ENCODE assay signal across 17 cellular contexts in genomic region chr18:7020995-7021777, GRCh38.
DNase-seq lines count a peak whose midpoint lies in the region; ATAC-seq, FAIRE-seq and TF ChIP-seq lines count a peak whose summit lies in the region.
"Had no signal": no experiment of that assay in that cellular context is flagged by ENCODE, and none has a peak within 500 bp of the region (broad histone marks: within the 10 kb centered on the region; RNA-seq: fewer than 3 reads in every experiment).

No MANE protein-coding gene starts in this region.

- H2BK15ac ChIP-seq in H1 (ENCODE audit: low read length): no peak overlapping the region

- H3K4me3 ChIP-seq in breast epithelium (no peak overlapping the region), H1 (ENCODE audit: extremely low read depth in 1 of 4, insufficient read depth in 2 of 4, low read depth in 3 of 4, low read length in 4 of 4) (no peak overlapping the region), gastroesophageal sphincter (no peak overlapping the region)
- H3K4me3 ChIP-seq: GM12878, SK-N-MC had no signal

- peak overlapping the region; percentile 10 for H3K27ac Mint-ChIP-seq in MCF 10A (ENCODE audit: low read depth, unreplicated experiment)
- no peak overlapping the region for H3K27ac Mint-ChIP-seq in stimulated activated effector memory CD8-positive, alpha-beta T cell treated with anti-CD3 and anti-CD28 coated beads, Interleukin-12 subunit alpha, Interleukin-12 subunit beta, amount 100 ng/mL, for 72 hours

- H4K8ac ChIP-seq in H1 (ENCODE audit: extremely low read depth, insufficient read depth, low read length): no peak overlapping the region

- peak in 1 of 2 experiments; percentile 23; a peak in 1 of 4 replicates for TF ChIP-seq RAD21 in H1 (IDR thresholded peaks at IDR 0.05 in 1 of 2, conservative IDR thresholded peaks at IDR 0.05 in 1 of 2; ENCODE audit: low read depth in 2 of 2, low read length in 2 of 2)

- BruUV-seq in MCF 10A (replicated peaks; lab: Mats Ljungman, UMichigan): no TSS peak

- no peak for DNase-seq in MCF 10A (ENCODE audit: unreplicated experiment)
- DNase-seq in breast epithelium (ENCODE audit: low spot score in 2 of 2): no peak
- DNase-seq in H1 (ENCODE audit: low read depth in 1 of 2, low spot score in 2 of 2): no peak
- DNase-seq in iPS-NIHi7 (ENCODE audit: extremely low spot score): peak; percentile 51
- no peak for DNase-seq in NCI-H226
- no peak for DNase-seq in SHP77 (lab: John Stamatoyannopoulos, UW)
- DNase-seq in stimulated activated effector memory CD8-positive, alpha-beta T cell treated with anti-CD3 and anti-CD28 coated beads, Interleukin-12 subunit alpha, Interleukin-12 subunit beta, amount 100 ng/mL, for 72 hours (ENCODE audit: low spot score in 2 of 2): no peak
- DNase-seq: C1 segment of cervical spinal cord, KBM-7, NCI-H1092, NCI-H1694 treated with DMSO at 0.1 percent for 48 hours, NCI-H446 had no signal

- no peak overlapping the region for H3K56ac ChIP-seq in H1 (replicated peaks; ENCODE audit: insufficient read length, low read depth, low read length)

- H3K9ac ChIP-seq in H1 (replicated peaks in 1 of 4; ENCODE audit: extremely low read depth in 1 of 4, low read depth in 3 of 4, low read length in 3 of 4): no peak overlapping the region

- no peaks in the 10 kb centered on the region for H3K36me3 ChIP-seq in breast epithelium
- H3K36me3 ChIP-seq in H1 (ENCODE audit: control insufficient read depth in 2 of 4, insufficient read depth in 4 of 4, low read length in 3 of 4): peaks cover 0 to 26% (median 6%) of the 10 kb centered on the region in 4 experiments; a peak in 6 of 8 replicates
- H3K36me3 ChIP-seq in gastroesophageal sphincter: no peaks in the 10 kb centered on the region

- H3K79me2 ChIP-seq in H1 (ENCODE audit: control insufficient read depth in 1 of 2, insufficient read depth in 2 of 2, low read length in 2 of 2): no peaks in the 10 kb centered on the region

- H3K9me3 Mint-ChIP-seq in MCF 10A (ENCODE audit: unreplicated experiment): no peaks in the 10 kb centered on the region
- peaks cover 17% of the 10 kb centered on the region for H3K9me3 Mint-ChIP-seq in stimulated activated effector memory CD8-positive, alpha-beta T cell treated with anti-CD3 and anti-CD28 coated beads, Interleukin-12 subunit alpha, Interleukin-12 subunit beta, amount 100 ng/mL, for 72 hours

- no peaks in the 10 kb centered on the region; the same call in 1 of the 2 replicates for H3K23me2 ChIP-seq in H1 (ENCODE audit: low read depth, low read length)

- H2BK20ac ChIP-seq in H1 (ENCODE audit: low read length): no peak overlapping the region

- no peaks in the 10 kb centered on the region for H3K27me3 ChIP-seq in breast epithelium
- no peaks in the 10 kb centered on the region for H3K27me3 ChIP-seq in H1 (replicated peaks in 1 of 4; ENCODE audit: control insufficient read depth in 3 of 4, extremely low read depth in 1 of 4, insufficient read depth in 3 of 4, low read length in 3 of 4)
- H3K27me3 ChIP-seq in gastroesophageal sphincter: no peaks in the 10 kb centered on the region

- no peak overlapping the region; the same call in 1 of the 2 replicates for H2BK5ac ChIP-seq in H1 (ENCODE audit: low read depth, low read length)

- no peak overlapping the region for H3K4me3 Mint-ChIP-seq in MCF 10A (ENCODE audit: unreplicated experiment)
- no peak overlapping the region for H3K4me3 Mint-ChIP-seq in stimulated activated effector memory CD8-positive, alpha-beta T cell treated with anti-CD3 and anti-CD28 coated beads, Interleukin-12 subunit alpha, Interleukin-12 subunit beta, amount 100 ng/mL, for 72 hours

- H2AFZ ChIP-seq in H1 (ENCODE audit: low read length): no peak overlapping the region

- no peak overlapping the region for H3K27ac ChIP-seq in breast epithelium
- no peak overlapping the region for H3K27ac ChIP-seq in H1 (ENCODE audit: low read depth, low read length)
- no peak overlapping the region for H3K27ac ChIP-seq in gastroesophageal sphincter
- H3K27ac ChIP-seq: SK-N-MC had no signal

- no peak overlapping the region for H2BK12ac ChIP-seq in H1 (ENCODE audit: low read depth, low read length)

- FAIRE-seq in H1 (lab: Jason Lieb, UNC): no peak
- FAIRE-seq: GM12878, GM18507, HTR-8/SVneo had no signal

- H3K9me3 ChIP-seq in breast epithelium (no peaks in the 10 kb centered on the region), H1 (ENCODE audit: insufficient read depth in 2 of 2, low read depth in 1 of 2, low read length in 1 of 2) (no peaks in the 10 kb centered on the region), gastroesophageal sphincter (no peaks in the 10 kb centered on the region)

- no peak for ATAC-seq in gastroesophageal sphincter
- ATAC-seq in stimulated activated effector memory CD8-positive, alpha-beta T cell treated with anti-CD3 and anti-CD28 coated beads, Interleukin-12 subunit alpha, Interleukin-12 subunit beta, amount 100 ng/mL, for 72 hours: no peak
- ATAC-seq: GM12878 had no signal

- H3K14ac ChIP-seq in H1 (ENCODE audit: insufficient read length): no peak overlapping the region

- peaks cover 0 to 2% of the 10 kb centered on the region in 2 experiments for H4K20me1 ChIP-seq in H1 (replicated peaks in 1 of 2; ENCODE audit: control insufficient read depth in 1 of 2, insufficient read depth in 2 of 2, low read length in 2 of 2)

- CTCF ChIA-PET in MCF 10A (lab: Yijun Ruan, JAX): interaction anchor here (0.6 to 8.7 kb wide), 33 partner anchors 11 to 1154 kb away, joined by 3 to 208 read pairs (median 4); no protein-coding TSS in a partner anchor
- CTCF ChIA-PET in H1 (lab: Charles Lee; ENCODE audit: partially characterized antibody): interaction anchor here (0.8 to 2.3 kb wide), 7 partner anchors 18 to 156 kb away, joined by 3 to 20 read pairs (median 4); no protein-coding TSS in a partner anchor

- no peak overlapping the region for H2AK5ac ChIP-seq in H1 (ENCODE audit: low read depth, low read length)

- TF ChIP-seq CTCF in MCF 10A (IDR thresholded peaks at IDR 0.05; ENCODE audit: unreplicated experiment) (peak; percentile 17), breast epithelium (IDR thresholded peaks at IDR 0.05) (no peak), H1 (IDR thresholded peaks at IDR 0.05; ENCODE audit: control extremely low read depth in 1 of 3, insufficient read depth in 1 of 3, low read depth in 1 of 3, low read length in 3 of 3) (peak; percentile 25 to 50 (median 49); a peak in 3 of 4 replicates), gastroesophageal sphincter (IDR thresholded peaks at IDR 0.05) (no peak)

- WGBS in H1 (ENCODE audit: extremely low coverage in 1 of 2, insufficient coverage in 1 of 2, insufficient read length in 1 of 2, insufficient replicate concordance in 2 of 2, low coverage in 1 of 2, low lambda C conversion rate in 2 of 2, missing lambda C conversion rate in 1 of 2), 2 experiments: 88% methylated on average over 11 of the region's 13 CpGs; no CpG with 5 or more reads in 1 of the 2 experiments
- 88 to 91% methylated on average over 1 to 13 of the region's 13 CpGs for WGBS in gastroesophageal sphincter (ENCODE audit: low coverage in 1 of 2), 2 donors

- no peak overlapping the region for H4K5ac ChIP-seq in H1 (ENCODE audit: insufficient read length, low read depth, low read length)

- peaks cover 7% of the 10 kb centered on the region for H3K36me3 Mint-ChIP-seq in MCF 10A (ENCODE audit: insufficient read depth, unreplicated experiment)
- H3K36me3 Mint-ChIP-seq in stimulated activated effector memory CD8-positive, alpha-beta T cell treated with anti-CD3 and anti-CD28 coated beads, Interleukin-12 subunit alpha, Interleukin-12 subunit beta, amount 100 ng/mL, for 72 hours: no peaks in the 10 kb centered on the region

- H3K79me1 ChIP-seq in H1 (ENCODE audit: low read depth, low read length): no peaks in the 10 kb centered on the region

- no peak overlapping the region for H3K4me2 ChIP-seq in H1 (ENCODE audit: insufficient read depth in 1 of 2, low read depth in 2 of 2, low read length in 2 of 2)

- TF ChIP-seq EP300 in H1 (IDR thresholded peaks at IDR 0.05; ENCODE audit: borderline replicate concordance in 1 of 2, low read depth in 2 of 2, low read length in 2 of 2) (no peak), gastroesophageal sphincter (IDR thresholded peaks at IDR 0.05) (no peak)

- no peak overlapping the region for H3K23ac ChIP-seq in H1 (ENCODE audit: insufficient read length)

- H4K91ac ChIP-seq in H1 (replicated peaks; ENCODE audit: insufficient read length, low read length): no peak overlapping the region

- H3K4me1 Mint-ChIP-seq in MCF 10A (ENCODE audit: insufficient read depth, unreplicated experiment): no peaks in the 10 kb centered on the region
- H3K4me1 Mint-ChIP-seq in stimulated activated effector memory CD8-positive, alpha-beta T cell treated with anti-CD3 and anti-CD28 coated beads, Interleukin-12 subunit alpha, Interleukin-12 subunit beta, amount 100 ng/mL, for 72 hours: no peaks in the 10 kb centered on the region

- TF ChIP-seq POLR2A in breast epithelium (IDR thresholded peaks at IDR 0.05) (no peak), H1 (IDR thresholded peaks at IDR 0.05; ENCODE audit: control extremely low read depth in 1 of 2, low read depth in 2 of 2, low read length in 2 of 2) (no peak), gastroesophageal sphincter (IDR thresholded peaks at IDR 0.05) (no peak)

- POLR2A ChIA-PET in MCF 10A (lab: Yijun Ruan, JAX): interaction anchor here (1.0 to 1.7 kb wide), 6 partner anchors 14 to 101 kb away, joined by 3 to 8 read pairs (median 4); no protein-coding TSS in a partner anchor
- POLR2A ChIA-PET in H1 (lab: Charles Lee; ENCODE audit: partially characterized antibody): no interaction called here

- intact Hi-C loops in MCF 10A (cut with micrococcal nuclease) (no loop called here), breast epithelium (cut with DNase I; ENCODE audit: low total_unique reads) (no loop called here)

- H2BK120ac ChIP-seq in H1 (replicated peaks; ENCODE audit: low read depth, low read length): no peak overlapping the region

- H3K4me1 ChIP-seq in breast epithelium (no peaks in the 10 kb centered on the region), H1 (replicated peaks in 1 of 4; ENCODE audit: control insufficient read depth in 3 of 4, insufficient read depth in 4 of 4, low read length in 3 of 4) (no peaks in the 10 kb centered on the region), gastroesophageal sphincter (no peaks in the 10 kb centered on the region)

- no peaks in the 10 kb centered on the region for H3K27me3 Mint-ChIP-seq in MCF 10A (ENCODE audit: insufficient read depth, unreplicated experiment)

- H3K4ac ChIP-seq in H1 (replicated peaks; ENCODE audit: insufficient read length, low read depth, low read length): no peak overlapping the region

- H3K18ac ChIP-seq in H1 (ENCODE audit: extremely low read depth, low read length): no peak overlapping the region

TF ChIP-seq in H1, 55 proteins besides CTCF, POLR2A, EP300 and RAD21:
- TF ChIP-seq TBP (IDR thresholded peaks at IDR 0.05; ENCODE audit: low read depth, low read length) (no peak), NRF1 (IDR thresholded peaks at IDR 0.05; ENCODE audit: low read depth, low read length) (no peak), SP1 (IDR thresholded peaks at IDR 0.05; ENCODE audit: low read depth, low read length) (no peak), FOSL1 (IDR thresholded peaks at IDR 0.05; ENCODE audit: insufficient read depth, low read depth, low read length) (no peak), MAFK (IDR thresholded peaks at IDR 0.05; ENCODE audit: low read depth, low read length) (no peak), BCL11A (IDR thresholded peaks at IDR 0.05; ENCODE audit: low read depth in 2 of 2, low read length in 2 of 2) (no peak)

Comparison
In these comparisons a context has a peak if more than half of its experiments do, and no peak if none do; other contexts are left out.
1. CTCF ChIP-seq: peak in MCF 10A (single experiment) and H1 (3 of 3); none in breast epithelium (0 of 3) and gastroesophageal sphincter (0 of 4).